1 cellular context compared by ENCODE assay signal in genomic region chr6:220312-220711, GRCh38.
TF ChIP-seq lines count a peak whose summit lies in the region.

No MANE protein-coding gene starts in this region.

TF ChIP-seq in SK-N-SH, 30 proteins besides CTCF, POLR2A, EP300 and RAD21 (continued from another document):
- TF ChIP-seq GATA2 (CRISPR knock-in tag; IDR thresholded peaks at IDR 0.05) (no peak), POLR2AphosphoS5 (IDR thresholded peaks at IDR 0.05; ENCODE audit: low read depth, low read length) (no peak), TEAD4 (IDR thresholded peaks at IDR 0.05; ENCODE audit: borderline replicate concordance, insufficient read depth) (no peak), MXI1 (IDR thresholded peaks at IDR 0.05; ENCODE audit: low read depth, low read length) (no peak), EZH2phosphoT487 (IDR thresholded peaks at IDR 0.05; ENCODE audit: borderline replicate concordance, low read depth) (no peak), JUND (IDR thresholded peaks at IDR 0.05) (no peak), SMC3 (IDR thresholded peaks at IDR 0.05; ENCODE audit: low read depth, low read length) (no peak), GABPA (IDR thresholded peaks at IDR 0.05; ENCODE audit: low read depth) (no peak), TCF12 (IDR thresholded peaks at IDR 0.05) (no peak)
